1 cellular context compared by ENCODE assay signal in genomic region chr1:42657981-42658879, GRCh38.
TF ChIP-seq lines count a peak whose summit lies in the region.

Gene PPIH (plus strand): TSS chr1:42658423. CDS start chr1:42658447, 24 bp downstream.

TF ChIP-seq in HepG2, 621 proteins besides CTCF, POLR2A, EP300 and RAD21 (continued from another document and continues in another):
- TF ChIP-seq KIAA2018 (CRISPR knock-in tag; IDR thresholded peaks at IDR 0.05; ENCODE audit: borderline replicate concordance) (no peak), ZNF224 (CRISPR knock-in tag; IDR thresholded peaks at IDR 0.05) (no peak; the same call in 1 of the 2 replicates), ZNF777 (CRISPR knock-in tag; IDR thresholded peaks at IDR 0.05) (0 out of 2 replicates have a peak, but pooled peaks have one; percentile 15), AFF4 (CRISPR knock-in tag; IDR thresholded peaks at IDR 0.05) (no peak), MTERF4 (CRISPR knock-in tag; IDR thresholded peaks at IDR 0.05) (peak; percentile 93), FOXO1 (CRISPR knock-in tag; IDR thresholded peaks at IDR 0.05) (no peak; the same call in 1 of the 2 replicates), HNF4A (CRISPR knock-in tag; IDR thresholded peaks at IDR 0.05) (peak; percentile 60), SKI (IDR thresholded peaks at IDR 0.05; ENCODE audit: partially characterized antibody) (peak; percentile 85), ZNF572 (CRISPR knock-in tag; IDR thresholded peaks at IDR 0.05) (peak; percentile 84; the same call in 1 of the 2 replicates), NCOR1 (IDR thresholded peaks at IDR 0.05; ENCODE audit: borderline replicate concordance, low read length) (no peak), SRY (CRISPR knock-in tag; IDR thresholded peaks at IDR 0.05) (peak; percentile 90), ZNF326 (CRISPR knock-in tag; IDR thresholded peaks at IDR 0.05; ENCODE audit: borderline replicate concordance) (no peak), ZNF496 (CRISPR knock-in tag; IDR thresholded peaks at IDR 0.05; ENCODE audit: insufficient replicate concordance) (no peak), HNRNPL (IDR thresholded peaks at IDR 0.05; ENCODE audit: low read depth, low read length) (peak; percentile 53; the same call in 1 of the 2 replicates), U2AF2 (IDR thresholded peaks at IDR 0.05; ENCODE audit: low read depth, low read length) (no peak), GZF1 (CRISPR knock-in tag; IDR thresholded peaks at IDR 0.05) (no peak), ZKSCAN1 (IDR thresholded peaks at IDR 0.05; ENCODE audit: low read length) (no peak), CBX1 (IDR thresholded peaks at IDR 0.05; ENCODE audit: low read depth) (peak; percentile 68), SMARCC2 (IDR thresholded peaks at IDR 0.05) (no peak), MED1 (CRISPR knock-in tag; IDR thresholded peaks at IDR 0.05) (peak; percentile 56; the same call in 1 of the 2 replicates), ZNF607 (CRISPR knock-in tag; IDR thresholded peaks at IDR 0.05; ENCODE audit: borderline replicate concordance) (peak; percentile 85; the same call in 1 of the 2 replicates), ZNF713 (CRISPR knock-in tag; IDR thresholded peaks at IDR 0.05) (no peak), ZMAT3 (CRISPR knock-in tag; conservative IDR thresholded peaks at IDR 0.05) (0 out of 2 replicates have a peak, but pooled peaks have one; percentile 19), EHMT2 (IDR thresholded peaks at IDR 0.05; ENCODE audit: borderline replicate concordance, low read depth, low read length) (no peak), ATF7 (IDR thresholded peaks at IDR 0.05) (no peak), ATF7 (CRISPR knock-in tag; IDR thresholded peaks at IDR 0.05) (no peak), AHR (CRISPR knock-in tag; IDR thresholded peaks at IDR 0.05) (no peak; the same call in 1 of the 2 replicates), MAF1 (CRISPR knock-in tag; IDR thresholded peaks at IDR 0.05; ENCODE audit: borderline replicate concordance) (no peak), ZNF354B (CRISPR knock-in tag; IDR thresholded peaks at IDR 0.05) (no peak), PHF21A (CRISPR knock-in tag; IDR thresholded peaks at IDR 0.05) (peak; percentile 70; the same call in 1 of the 2 replicates), ZFP62 (CRISPR knock-in tag; IDR thresholded peaks at IDR 0.05) (no peak), HNRNPUL1 (IDR thresholded peaks at IDR 0.05; ENCODE audit: low read depth, low read length) (no peak), ZNF234 (CRISPR knock-in tag; conservative IDR thresholded peaks at IDR 0.05) (peak; percentile 81; the same call in 1 of the 2 replicates), ZNF780A (CRISPR knock-in tag; IDR thresholded peaks at IDR 0.05) (no peak; the same call in 1 of the 2 replicates), ZMYM4 (CRISPR knock-in tag; IDR thresholded peaks at IDR 0.05) (peak; percentile 93), SP5 (CRISPR knock-in tag; IDR thresholded peaks at IDR 0.05; ENCODE audit: borderline replicate concordance, low read depth) (peak; percentile 82), MIER2 (CRISPR knock-in tag; IDR thresholded peaks at IDR 0.05) (peak; percentile 77), ZNF253 (CRISPR knock-in tag; IDR thresholded peaks at IDR 0.05; ENCODE audit: borderline replicate concordance) (peak; percentile 54; the same call in 1 of the 2 replicates), ZNF343 (CRISPR knock-in tag; IDR thresholded peaks at IDR 0.05) (peak; percentile 83; the same call in 1 of the 2 replicates), ZSCAN25 (CRISPR knock-in tag; IDR thresholded peaks at IDR 0.05) (no peak), KAT8 (CRISPR knock-in tag; IDR thresholded peaks at IDR 0.05) (peak; percentile 97), ZFX (CRISPR knock-in tag; IDR thresholded peaks at IDR 0.05; ENCODE audit: low read depth) (peak; percentile 73), HHEX (CRISPR knock-in tag; IDR thresholded peaks at IDR 0.05) (no peak)
- TF ChIP-seq, protein P1, sequence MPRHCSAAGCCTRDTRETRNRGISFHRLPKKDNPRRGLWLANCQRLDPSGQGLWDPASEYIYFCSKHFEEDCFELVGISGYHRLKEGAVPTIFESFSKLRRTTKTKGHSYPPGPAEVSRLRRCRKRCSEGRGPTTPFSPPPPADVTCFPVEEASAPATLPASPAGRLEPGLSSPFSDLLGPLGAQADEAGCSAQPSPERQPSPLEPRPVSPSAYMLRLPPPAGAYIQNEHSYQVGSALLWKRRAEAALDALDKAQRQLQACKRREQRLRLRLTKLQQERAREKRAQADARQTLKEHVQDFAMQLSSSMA (CRISPR knock-in tag; IDR thresholded peaks at IDR 0.05), result peak; percentile 91
- TF ChIP-seq, protein P2, sequence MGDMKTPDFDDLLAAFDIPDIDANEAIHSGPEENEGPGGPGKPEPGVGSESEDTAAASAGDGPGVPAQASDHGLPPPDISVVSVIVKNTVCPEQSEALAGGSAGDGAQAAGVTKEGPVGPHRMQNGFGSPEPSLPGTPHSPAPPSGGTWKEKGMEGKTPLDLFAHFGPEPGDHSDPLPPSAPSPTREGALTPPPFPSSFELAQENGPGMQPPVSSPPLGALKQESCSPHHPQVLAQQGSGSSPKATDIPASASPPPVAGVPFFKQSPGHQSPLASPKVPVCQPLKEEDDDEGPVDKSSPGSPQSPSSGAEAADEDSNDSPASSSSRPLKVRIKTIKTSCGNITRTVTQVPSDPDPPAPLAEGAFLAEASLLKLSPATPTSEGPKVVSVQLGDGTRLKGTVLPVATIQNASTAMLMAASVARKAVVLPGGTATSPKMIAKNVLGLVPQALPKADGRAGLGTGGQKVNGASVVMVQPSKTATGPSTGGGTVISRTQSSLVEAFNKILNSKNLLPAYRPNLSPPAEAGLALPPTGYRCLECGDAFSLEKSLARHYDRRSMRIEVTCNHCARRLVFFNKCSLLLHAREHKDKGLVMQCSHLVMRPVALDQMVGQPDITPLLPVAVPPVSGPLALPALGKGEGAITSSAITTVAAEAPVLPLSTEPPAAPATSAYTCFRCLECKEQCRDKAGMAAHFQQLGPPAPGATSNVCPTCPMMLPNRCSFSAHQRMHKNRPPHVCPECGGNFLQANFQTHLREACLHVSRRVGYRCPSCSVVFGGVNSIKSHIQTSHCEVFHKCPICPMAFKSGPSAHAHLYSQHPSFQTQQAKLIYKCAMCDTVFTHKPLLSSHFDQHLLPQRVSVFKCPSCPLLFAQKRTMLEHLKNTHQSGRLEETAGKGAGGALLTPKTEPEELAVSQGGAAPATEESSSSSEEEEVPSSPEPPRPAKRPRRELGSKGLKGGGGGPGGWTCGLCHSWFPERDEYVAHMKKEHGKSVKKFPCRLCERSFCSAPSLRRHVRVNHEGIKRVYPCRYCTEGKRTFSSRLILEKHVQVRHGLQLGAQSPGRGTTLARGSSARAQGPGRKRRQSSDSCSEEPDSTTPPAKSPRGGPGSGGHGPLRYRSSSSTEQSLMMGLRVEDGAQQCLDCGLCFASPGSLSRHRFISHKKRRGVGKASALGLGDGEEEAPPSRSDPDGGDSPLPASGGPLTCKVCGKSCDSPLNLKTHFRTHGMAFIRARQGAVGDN (CRISPR knock-in tag; IDR thresholded peaks at IDR 0.05), result peak; percentile 99
- TF ChIP-seq, protein P3, sequence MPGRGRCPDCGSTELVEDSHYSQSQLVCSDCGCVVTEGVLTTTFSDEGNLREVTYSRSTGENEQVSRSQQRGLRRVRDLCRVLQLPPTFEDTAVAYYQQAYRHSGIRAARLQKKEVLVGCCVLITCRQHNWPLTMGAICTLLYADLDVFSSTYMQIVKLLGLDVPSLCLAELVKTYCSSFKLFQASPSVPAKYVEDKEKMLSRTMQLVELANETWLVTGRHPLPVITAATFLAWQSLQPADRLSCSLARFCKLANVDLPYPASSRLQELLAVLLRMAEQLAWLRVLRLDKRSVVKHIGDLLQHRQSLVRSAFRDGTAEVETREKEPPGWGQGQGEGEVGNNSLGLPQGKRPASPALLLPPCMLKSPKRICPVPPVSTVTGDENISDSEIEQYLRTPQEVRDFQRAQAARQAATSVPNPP (CRISPR knock-in tag; IDR thresholded peaks at IDR 0.05), result peak; percentile 80; the same call in 1 of the 2 replicates
- TF ChIP-seq, protein P4, sequence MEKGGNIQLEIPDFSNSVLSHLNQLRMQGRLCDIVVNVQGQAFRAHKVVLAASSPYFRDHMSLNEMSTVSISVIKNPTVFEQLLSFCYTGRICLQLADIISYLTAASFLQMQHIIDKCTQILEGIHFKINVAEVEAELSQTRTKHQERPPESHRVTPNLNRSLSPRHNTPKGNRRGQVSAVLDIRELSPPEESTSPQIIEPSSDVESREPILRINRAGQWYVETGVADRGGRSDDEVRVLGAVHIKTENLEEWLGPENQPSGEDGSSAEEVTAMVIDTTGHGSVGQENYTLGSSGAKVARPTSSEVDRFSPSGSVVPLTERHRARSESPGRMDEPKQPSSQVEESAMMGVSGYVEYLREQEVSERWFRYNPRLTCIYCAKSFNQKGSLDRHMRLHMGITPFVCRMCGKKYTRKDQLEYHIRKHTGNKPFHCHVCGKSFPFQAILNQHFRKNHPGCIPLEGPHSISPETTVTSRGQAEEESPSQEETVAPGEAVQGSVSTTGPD (CRISPR knock-in tag; IDR thresholded peaks at IDR 0.05), result peak; percentile 44; the same call in 1 of the 2 replicates
